In genomic region chr5:177431317-177432142, GRCh38 we compare ENCODE assay signal across 8 cellular contexts. TPM values are rescaled to one million over a fixed set of nuclear protein-coding genes. Genes with fewer than 3 reads are reported as not detected.
DNase-seq lines count a peak whose midpoint lies in the region; ATAC-seq and TF ChIP-seq lines count a peak whose summit lies in the region.

No MANE protein-coding gene starts in this region.

- H3F3A ChIP-seq in OCI-LY1 (ENCODE audit: insufficient read depth, low read length) = no peaks in the 10 kb centered on the region

- peak overlapping the region; percentile 97 for H3K27ac Mint-ChIP-seq in activated naive CD8-positive, alpha-beta T cell treated with anti-CD3 and anti-CD28 coated beads for 36 hours

- peak; percentile 81 for DNase-seq in activated naive CD8-positive, alpha-beta T cell treated with anti-CD3 and anti-CD28 coated beads for 36 hours
- DNase-seq in posterior vena cava (ENCODE audit: low spot score) (peak; percentile 86), NCI-H226 (no peak), AG08396 (ENCODE audit: low spot score) (no peak), DMS114 treated with DMSO at 0.1 percent for 48 hours (lab: John Stamatoyannopoulos, UW; ENCODE audit: unreplicated experiment) (no peak)

- H3K27me3 ChIP-seq in OCI-LY1 (ENCODE audit: insufficient read depth, low read length) = no peaks in the 10 kb centered on the region

- ATAC-seq in GM18498 (IDR thresholded peaks at IDR 0.05; ENCODE audit: unreplicated experiment) = peak; percentile 47
- peak; percentile 40 for ATAC-seq in HG02642 (IDR thresholded peaks at IDR 0.05; ENCODE audit: poor library complexity, unreplicated experiment)

- no peaks in the 10 kb centered on the region for H3K79me2 ChIP-seq in OCI-LY1 (ENCODE audit: insufficient read depth, low read length)

- H3K9me3 ChIP-seq in OCI-LY1 (ENCODE audit: low read length) = no peaks in the 10 kb centered on the region

- no peak for TF ChIP-seq CTCF in OCI-LY1 (IDR thresholded peaks at IDR 0.05; ENCODE audit: low read length)

- intact Hi-C loops in posterior vena cava (cut with DNase I) = no loop called here

- H3K9me2 ChIP-seq in OCI-LY1 (ENCODE audit: low read depth, low read length) = no peaks in the 10 kb centered on the region

- peaks cover 59% of the 10 kb centered on the region for H3K36me3 Mint-ChIP-seq in activated naive CD8-positive, alpha-beta T cell treated with anti-CD3 and anti-CD28 coated beads for 36 hours

- H3K4me1 Mint-ChIP-seq in activated naive CD8-positive, alpha-beta T cell treated with anti-CD3 and anti-CD28 coated beads for 36 hours = peaks cover 55% of the 10 kb centered on the region

- H3K4me3 Mint-ChIP-seq in activated naive CD8-positive, alpha-beta T cell treated with anti-CD3 and anti-CD28 coated beads for 36 hours = peak overlapping the region; percentile 95

- no peaks in the 10 kb centered on the region for H3K9me3 Mint-ChIP-seq in activated naive CD8-positive, alpha-beta T cell treated with anti-CD3 and anti-CD28 coated beads for 36 hours

- H4K20me1 ChIP-seq in OCI-LY1 (ENCODE audit: insufficient read depth, low read length) = no peaks in the 10 kb centered on the region

- peak overlapping the region; percentile 87 for H3K27ac ChIP-seq in OCI-LY1 (ENCODE audit: low read depth, low read length, poor library complexity, severe bottlenecking)

- peak overlapping the region; percentile 47; the same call in 1 of the 2 replicates for H3K9ac ChIP-seq in OCI-LY1 (ENCODE audit: low read length)

- H3K4me2 ChIP-seq in OCI-LY1 (ENCODE audit: low read length) = peak overlapping the region; percentile 78

- H3K4me1 ChIP-seq in OCI-LY1 (ENCODE audit: insufficient read depth, low read length, severe bottlenecking) = peaks cover 56% of the 10 kb centered on the region

- peak overlapping the region; percentile 4 for H3K4me3 ChIP-seq in OCI-LY1 (ENCODE audit: low read depth, low read length, poor library complexity, severe bottlenecking)

- no peak overlapping the region for H2AFZ ChIP-seq in OCI-LY1 (ENCODE audit: low read length)

- H3K36me3 ChIP-seq in OCI-LY1 (ENCODE audit: insufficient read depth, low read length) = peaks cover 54% of the 10 kb centered on the region

- no peaks in the 10 kb centered on the region for H3K27me3 Mint-ChIP-seq in activated naive CD8-positive, alpha-beta T cell treated with anti-CD3 and anti-CD28 coated beads for 36 hours

RNA-seq across cellular contexts. Expression of gene GRK6, which starts 5.1 kb away (rescaled TPM):
- total RNA-seq in activated naive CD8-positive, alpha-beta T cell treated with anti-CD3 and anti-CD28 coated beads for 36 hours = 100 to 1,000 TPM; 113 to 115 TPM
- 10 to 100 TPM; 22.9 to 28.2 TPM for total RNA-seq in posterior vena cava

RNA-seq across cellular contexts. Expression of gene PRR7, which starts 15.1 kb away (rescaled TPM):
- total RNA-seq in activated naive CD8-positive, alpha-beta T cell treated with anti-CD3 and anti-CD28 coated beads for 36 hours = 10 to 100 TPM; 21.5 to 21.8 TPM
- 1 to 10 TPM in 1 of 2 donors, under 1 TPM in 1; 0.79 to 2.0 TPM for total RNA-seq in posterior vena cava

RNA-seq across cellular contexts. Expression of gene F12, which starts 22.2 kb away (rescaled TPM):
- total RNA-seq in activated naive CD8-positive, alpha-beta T cell treated with anti-CD3 and anti-CD28 coated beads for 36 hours = 1 to 10 TPM; 5.6 TPM
- total RNA-seq in posterior vena cava = under 1 TPM; 0.38 to 0.93 TPM

RNA-seq across cellular contexts. Expression of gene PFN3, which starts 31.1 kb away (rescaled TPM):
- total RNA-seq in activated naive CD8-positive, alpha-beta T cell treated with anti-CD3 and anti-CD28 coated beads for 36 hours = not detected
- total RNA-seq in posterior vena cava = not detected

RNA-seq across cellular contexts. Expression of gene DBN1, which starts 41.9 kb away (rescaled TPM):
- 100 to 1,000 TPM; 100 to 106 TPM for total RNA-seq in activated naive CD8-positive, alpha-beta T cell treated with anti-CD3 and anti-CD28 coated beads for 36 hours
- 100 to 1,000 TPM in 1 of 2 donors, 10 to 100 TPM in 1; 94.9 to 121 TPM for total RNA-seq in posterior vena cava

Comparison
In these comparisons a context has a peak if more than half of its experiments do, and no peak if none do; other contexts are left out.
1. DNase-seq: peak in activated naive CD8-positive, alpha-beta T cell treated with anti-CD3 and anti-CD28 coated beads for 36 hours (single experiment) and posterior vena cava (single experiment); none in NCI-H226 (single experiment), AG08396 (single experiment) and DMS114 treated with DMSO at 0.1 percent for 48 hours (single experiment).
2. RNA of gene PRR7, which starts 15.1 kb away (total RNA-seq): 21.5 to 21.8 TPM in activated naive CD8-positive, alpha-beta T cell treated with anti-CD3 and anti-CD28 coated beads for 36 hours; 0.79 to 2.0 TPM in posterior vena cava; every median in the first group is over 4 times any median in the second.